In the genomic region with DNA sequence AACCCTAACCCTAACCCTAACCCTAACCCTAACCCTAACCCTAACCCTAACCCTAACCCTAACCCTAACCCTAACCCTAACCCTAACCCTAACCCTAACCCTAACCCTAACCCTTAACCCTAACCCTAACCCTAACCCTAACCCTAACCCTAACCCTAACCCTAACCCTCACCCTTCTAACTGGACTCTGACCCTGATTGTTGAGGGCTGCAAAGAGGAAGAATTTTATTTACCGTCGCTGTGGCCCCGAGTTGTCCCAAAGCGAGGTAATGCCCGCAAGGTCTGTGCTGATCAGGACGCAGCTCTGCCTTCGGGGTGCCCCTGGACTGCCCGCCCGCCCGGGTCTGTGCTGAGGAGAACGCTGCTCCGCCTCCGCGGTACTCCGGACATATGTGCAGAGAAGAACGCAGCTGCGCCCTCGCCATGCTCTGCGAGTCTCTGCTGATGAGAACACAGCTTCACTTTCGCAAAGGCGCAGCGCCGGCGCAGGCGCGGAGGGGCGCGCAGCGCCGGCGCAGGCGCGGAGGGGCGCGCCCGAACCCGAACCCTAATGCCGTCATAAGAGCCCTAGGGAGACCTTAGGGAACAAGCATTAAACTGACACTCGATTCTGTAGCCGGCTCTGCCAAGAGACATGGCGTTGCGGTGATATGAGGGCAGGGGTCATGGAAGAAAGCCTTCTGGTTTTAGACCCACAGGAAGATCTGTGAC, we compare ENCODE assay signal across 17 cellular contexts. TPM values are rescaled to one million over a fixed set of nuclear protein-coding genes. Genes with fewer than 3 reads are reported as not detected.
"Had no signal": no experiment of that assay in that cellular context is flagged by ENCODE, and none has a peak within 500 bp of the region (broad histone marks: within the 10 kb centered on the region; RNA-seq: fewer than 3 reads in every experiment).

No MANE protein-coding gene starts in this region.

RNA-seq across cellular contexts. Expression of a gene that starts 38.7 kb away (rescaled TPM):
- total RNA-seq: esophagus mucosa, gastrocnemius medialis, glomerular endothelial cell, kidney, liver, lung microvascular endothelial cell, mucosa of gallbladder, osteocyte, psoas muscle, renal cortical epithelial cell, skeletal muscle tissue, stomach, subcutaneous adipose tissue, temporal lobe, vagina had no signal
- polyA plus RNA-seq: liver; naive thymus-derived CD4-positive, alpha-beta T cell; right cardiac atrium had no signal
